In genomic region chr2:96549967-96550786, GRCh38 we compare ENCODE assay signal across 10 cellular contexts. TPM values are rescaled to one million over a fixed set of nuclear protein-coding genes. Genes with fewer than 3 reads are reported as not detected.
A peak's percentile ranks its signal among the peaks of the same experiment; 100 is the strongest.
DNase-seq lines count a peak whose midpoint lies in the region; ATAC-seq and TF ChIP-seq lines count a peak whose summit lies in the region.
"Had no signal": no experiment of that assay in that cellular context is flagged by ENCODE, and none has a peak within 500 bp of the region (broad histone marks: within the 10 kb centered on the region; RNA-seq: fewer than 3 reads in every experiment).

No MANE protein-coding gene starts in this region.

- H3K4me3 ChIP-seq in epithelial cell of esophagus (ENCODE audit: low read length), result no peak overlapping the region
- no peak overlapping the region for H3K4me3 ChIP-seq in osteoblast (ENCODE audit: insufficient read depth, low read length)

- TF ChIP-seq CTCF in epithelial cell of esophagus (IDR thresholded peaks at IDR 0.05; ENCODE audit: insufficient read depth, low read depth, low read length, missing control alignments) (no peak), osteoblast (IDR thresholded peaks at IDR 0.05; ENCODE audit: extremely low read depth, low read depth, low read length) (peak; percentile 10)

- H3K4me2 ChIP-seq in osteoblast (ENCODE audit: insufficient read depth, low read length), result no peak overlapping the region

- DNase-seq in D341Med (ENCODE audit: low spot score) (peak; percentile 53), NCI-H748 (lab: John Stamatoyannopoulos, UW; ENCODE audit: unreplicated experiment) (peak; percentile 41), epithelial cell of esophagus (ENCODE audit: low read depth) (peak; percentile 55), osteoblast (ENCODE audit: insufficient read length, low spot score, missing footprints) (peak; percentile 81), SK-N-DZ (ENCODE audit: low spot score) (no peak), sciatic nerve (ENCODE audit: low spot score) (no peak)
- DNase-seq in stimulated activated CD4-positive, alpha-beta T cell treated with anti-CD3 and anti-CD28 coated beads, Interleukin-12 subunit alpha, Interleukin-12 subunit beta, amount 100 ng/mL, for 4 hours, result no peak
- no peak for DNase-seq in activated naive CD8-positive, alpha-beta T cell treated with anti-CD3 and anti-CD28 coated beads for 36 hours
- DNase-seq: anterior cingulate cortex, MV-4-11 had no signal

- H3K9me3 Mint-ChIP-seq in activated naive CD8-positive, alpha-beta T cell treated with anti-CD3 and anti-CD28 coated beads for 36 hours, result no peaks in the 10 kb centered on the region

- no peak overlapping the region for H3K4me3 Mint-ChIP-seq in activated naive CD8-positive, alpha-beta T cell treated with anti-CD3 and anti-CD28 coated beads for 36 hours

- H3K9me3 ChIP-seq in osteoblast (ENCODE audit: low read depth, low read length), result no peaks in the 10 kb centered on the region

- no peaks in the 10 kb centered on the region for H3K27me3 ChIP-seq in osteoblast (ENCODE audit: insufficient read depth, low read length)

- no peak for ATAC-seq in sciatic nerve

- no peak overlapping the region for H2AFZ ChIP-seq in osteoblast (ENCODE audit: low read length)

- peaks cover 26% of the 10 kb centered on the region for H3K36me3 Mint-ChIP-seq in activated naive CD8-positive, alpha-beta T cell treated with anti-CD3 and anti-CD28 coated beads for 36 hours

- H3K36me3 ChIP-seq in osteoblast (ENCODE audit: insufficient read depth, low read length), result peaks cover 5% of the 10 kb centered on the region

- no peaks in the 10 kb centered on the region for H4K20me1 ChIP-seq in osteoblast (ENCODE audit: insufficient read depth, low read length)

- peaks cover 3% of the 10 kb centered on the region for H3K79me2 ChIP-seq in osteoblast (ENCODE audit: insufficient read depth, low read length)

- no peaks in the 10 kb centered on the region for H3K27me3 Mint-ChIP-seq in activated naive CD8-positive, alpha-beta T cell treated with anti-CD3 and anti-CD28 coated beads for 36 hours

- peaks cover 33% of the 10 kb centered on the region for H3K4me1 Mint-ChIP-seq in activated naive CD8-positive, alpha-beta T cell treated with anti-CD3 and anti-CD28 coated beads for 36 hours

- H3K27ac Mint-ChIP-seq in activated naive CD8-positive, alpha-beta T cell treated with anti-CD3 and anti-CD28 coated beads for 36 hours, result no peak overlapping the region

- intact Hi-C loops in sciatic nerve (cut with DNase I), result no loop called here

- peaks cover 21% of the 10 kb centered on the region for H3K4me1 ChIP-seq in osteoblast (ENCODE audit: insufficient read depth, low read length)

- no peak overlapping the region for H3K27ac ChIP-seq in osteoblast (ENCODE audit: low read depth, low read length)

RNA-seq across cellular contexts. Expression of gene ARID5A, which starts 13.6 kb away (rescaled TPM):
- total RNA-seq in osteoblast (7.6 and 9.7 TPM in 2 replicates), sciatic nerve (44.8 TPM)
- 3.3 and 4.1 TPM in 2 replicates for polyA plus RNA-seq in SK-N-DZ (2014; cell fraction: cytosol; rRNA removed)
- polyA plus RNA-seq in SK-N-DZ (2014; cell fraction: nucleus; rRNA removed), result 4.4 and 9.8 TPM in 2 replicates
- 10 to 100 TPM; 59.5 to 61.7 TPM for total RNA-seq in activated naive CD8-positive, alpha-beta T cell treated with anti-CD3 and anti-CD28 coated beads for 36 hours

RNA-seq across cellular contexts. Expression of gene NEURL3, which starts 45.0 kb away (rescaled TPM):
- total RNA-seq in osteoblast, result 0.29 TPM in 1 of 2 replicates, not detected in the other
- polyA plus RNA-seq in SK-N-DZ (2014; cell fraction: cytosol; rRNA removed), result 0.42 TPM in 1 of 2 replicates, not detected in the other
- polyA plus RNA-seq in SK-N-DZ (2014; cell fraction: nucleus; rRNA removed), result not detected in 2 replicates
- total RNA-seq in sciatic nerve, result 0.58 TPM
- under 1 TPM in 1 of 2 experiments, not detected in 1; 0.16 TPM for total RNA-seq in activated naive CD8-positive, alpha-beta T cell treated with anti-CD3 and anti-CD28 coated beads for 36 hours

Comparison
In these comparisons a context has a peak if more than half of its experiments do, and no peak if none do; other contexts are left out.
1. DNase-seq: peak in D341Med (single experiment), NCI-H748 (single experiment), epithelial cell of esophagus (single experiment) and osteoblast (single experiment); none in stimulated activated CD4-positive, alpha-beta T cell treated with anti-CD3 and anti-CD28 coated beads, Interleukin-12 subunit alpha, Interleukin-12 subunit beta, amount 100 ng/mL, for 4 hours (single experiment), SK-N-DZ (single experiment), sciatic nerve (single experiment) and activated naive CD8-positive, alpha-beta T cell treated with anti-CD3 and anti-CD28 coated beads for 36 hours (single experiment).